In the genomic region with DNA sequence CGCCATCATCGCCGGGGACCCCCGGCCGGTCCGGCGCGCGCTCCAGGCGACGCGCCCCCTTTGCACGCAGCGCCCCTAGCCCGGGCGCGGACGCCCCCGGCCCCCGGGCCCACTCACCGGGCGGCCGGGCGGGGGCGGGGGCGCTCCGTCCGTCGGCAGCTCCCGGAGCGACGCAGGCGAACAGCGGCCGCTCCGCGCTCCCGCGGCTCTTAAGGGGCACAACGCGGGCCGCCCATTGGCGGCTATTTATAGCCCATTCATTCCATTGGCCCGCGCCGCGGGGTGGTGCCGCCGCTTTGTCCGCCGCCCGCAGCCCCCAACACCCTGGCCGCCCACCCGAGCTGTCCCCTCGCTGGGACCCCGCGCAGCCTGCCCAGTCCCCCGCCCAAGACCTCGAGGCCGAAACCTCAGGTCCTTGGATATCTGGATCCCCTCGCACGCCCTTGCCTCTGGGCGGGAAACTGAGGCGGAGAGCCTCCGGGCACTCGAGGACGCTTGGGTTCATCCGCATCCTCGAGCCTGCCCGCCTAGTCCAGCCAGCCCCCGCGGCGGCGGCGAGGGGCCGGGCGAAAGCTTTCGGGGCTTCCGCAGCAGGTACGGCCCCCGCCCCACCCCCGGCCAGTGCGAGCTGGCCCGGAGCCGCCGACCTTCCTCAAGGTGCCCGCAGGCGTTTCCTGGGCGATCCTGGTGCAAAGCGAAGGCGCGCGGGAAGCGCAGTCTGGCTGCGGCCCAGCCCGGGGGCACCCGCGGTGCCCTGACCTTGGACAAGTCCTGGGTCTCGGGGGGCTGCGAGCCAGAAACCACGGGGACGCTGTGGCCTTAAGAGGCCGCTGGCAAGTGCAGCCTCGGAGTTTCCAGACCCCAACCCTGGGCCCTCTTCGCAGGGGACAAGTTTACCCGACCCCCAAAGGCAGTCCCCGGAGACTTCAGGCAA, we compare ENCODE assay signal across 8 cellular contexts. TPM values are rescaled to one million over a fixed set of nuclear protein-coding genes. Genes with fewer than 3 reads are reported as not detected.
DNase-seq lines count a peak whose midpoint lies in the region; ATAC-seq, FAIRE-seq and TF ChIP-seq lines count a peak whose summit lies in the region.

A gene (minus strand): TSS at position 182 of the 934 bp plus-strand sequence. CDS start 337 bp downstream, outside the sequence.

- DNase-seq in AG08396 (ENCODE audit: low spot score) (peak; percentile 92), GM23338 (ENCODE audit: low spot score) (peak; percentile 92), NCI-H524 (lab: John Stamatoyannopoulos, UW) (peak; percentile 71 to 94), GM12878 (ENCODE audit: low read depth, low spot score) (no peak), iPS DF 6.9 (ENCODE audit: low read depth, low spot score) (no peak), renal cortical epithelial cell (ENCODE audit: low read depth) (peak; percentile 27)
- DNase-seq in effector CD8-positive, alpha-beta T cell (lab: John Stamatoyannopoulos, UW), result no peak

- no peak for TF ChIP-seq POLR2A in GM12878 (IDR thresholded peaks at IDR 0.05; ENCODE audit: low read depth, low read length)

- peaks cover 14% of the 10 kb centered on the region for H3K4me1 ChIP-seq in GM23338 (ENCODE audit: insufficient read depth)
- H3K4me1 ChIP-seq in GM12878 (ENCODE audit: control insufficient read depth, insufficient read depth, low read length), result peaks cover 40% of the 10 kb centered on the region
- peaks cover 10% of the 10 kb centered on the region; the same call in 1 of the 2 replicates for H3K4me1 ChIP-seq in iPS DF 6.9 (ENCODE audit: control insufficient read depth, insufficient read depth, low read length)

- H3K27me3 Mint-ChIP-seq in GM23338 (ENCODE audit: insufficient read depth, low read depth, poor library complexity), result peaks cover 36% of the 10 kb centered on the region

- no peak for FAIRE-seq in GM12878 (lab: Jason Lieb, UNC)

- POLR2A ChIA-PET in GM12878 (lab: Charles Lee), result no interaction called here

- H3K36me3 Mint-ChIP-seq in GM23338 (ENCODE audit: low read depth), result peaks cover 14% of the 10 kb centered on the region

- TF ChIP-seq CTCF in GM23338 (conservative IDR thresholded peaks at IDR 0.05; ENCODE audit: low read depth in 2 of 2), result no peak
- no peak for TF ChIP-seq CTCF in GM12878 (IDR thresholded peaks at IDR 0.05 in 2 of 3, conservative IDR thresholded peaks at IDR 0.05 in 1 of 3; ENCODE audit: control insufficient read depth in 2 of 3, extremely low read depth in 1 of 3, insufficient read depth in 1 of 3, low read depth in 3 of 3, low read length in 3 of 3)

- H3K4me3 Mint-ChIP-seq in GM23338, result peak within 1 kb of the TSS; percentile 79

- H4K20me1 ChIP-seq in GM23338 (replicated peaks; ENCODE audit: insufficient read depth), result peaks cover 11% of the 10 kb centered on the region
- no peaks in the 10 kb centered on the region for H4K20me1 ChIP-seq in GM12878 (ENCODE audit: control insufficient read depth, insufficient read depth)

- SMC1A ChIA-PET in GM12878 (lab: Charles Lee; ENCODE audit: uncharacterized antibody, unreplicated experiment), result no interaction called here

- no peaks in the 10 kb centered on the region for H3K9me2 ChIP-seq in GM23338 (ENCODE audit: insufficient read depth)

- H3K79me2 ChIP-seq in GM23338 (replicated peaks; ENCODE audit: insufficient read depth) (no peaks in the 10 kb centered on the region), GM12878 (ENCODE audit: control insufficient read depth, insufficient read depth, low read length) (no peaks in the 10 kb centered on the region; the same call in 1 of the 2 replicates)

- H3K27ac ChIP-seq in GM23338 (ENCODE audit: low read depth) (no peak within 1 kb of the TSS), GM12878 (ENCODE audit: control insufficient read depth, insufficient read depth) (no peak within 1 kb of the TSS), iPS DF 6.9 (ENCODE audit: low read length) (no peak within 1 kb of the TSS)

- BruUV-seq in GM12878 (replicated peaks; lab: Mats Ljungman, UMichigan), result no TSS peak

- in situ Hi-C loops in GM12878 (cut with MboI), result no loop called here

- RAD21 ChIA-PET in GM12878 (lab: Charles Lee; ENCODE audit: unreplicated experiment), result interaction anchor here (0.7 to 1.4 kb wide), 2 partner anchors 24 to 29 kb away, joined by 3 to 5 read pairs; no protein-coding TSS in a partner anchor

- intact Hi-C loops in GM12878 (cut with micrococcal nuclease; ENCODE audit: unreplicated experiment), result no loop called here

- ATAC-seq in GM23338 (peak; percentile 8), GM12878 (no peak), GM19463 (IDR thresholded peaks at IDR 0.05; ENCODE audit: unreplicated experiment) (no peak)

- H3K4me2 ChIP-seq in GM23338 (peak within 1 kb of the TSS; percentile 94), GM12878 (ENCODE audit: control insufficient read depth, insufficient read depth) (peak within 1 kb of the TSS; percentile 97)

- no peak within 1 kb of the TSS for H3K9ac ChIP-seq in GM12878 (ENCODE audit: control insufficient read depth, insufficient read depth, low read length)

- H3K36me3 ChIP-seq in GM23338 (ENCODE audit: insufficient read depth), result no peaks in the 10 kb centered on the region; the same call in 1 of the 2 replicates
- H3K36me3 ChIP-seq in GM12878 (ENCODE audit: control insufficient read depth in 2 of 2, insufficient read depth in 2 of 2, low read length in 1 of 2), result no peaks in the 10 kb centered on the region
- peaks cover 20% of the 10 kb centered on the region for H3K36me3 ChIP-seq in iPS DF 6.9 (ENCODE audit: control insufficient read depth, insufficient read depth, low read length)

- H3K4me3 ChIP-seq in GM23338 (peak within 1 kb of the TSS; percentile 90), GM12878 (peak within 1 kb of the TSS; percentile 66), iPS DF 6.9 (ENCODE audit: low read length) (peak within 1 kb of the TSS; percentile 91)

- H3K27me3 ChIP-seq in GM23338 (ENCODE audit: insufficient read depth) (peaks cover 22% of the 10 kb centered on the region), GM12878 (replicated peaks in 1 of 2; ENCODE audit: control insufficient read depth in 2 of 2, insufficient read depth in 2 of 2, low read length in 1 of 2) (peaks cover 2% of the 10 kb centered on the region in 2 experiments; a peak in 2 of 4 replicates), iPS DF 6.9 (ENCODE audit: control insufficient read depth, insufficient read depth, low read length) (peaks cover 4% of the 10 kb centered on the region; the same call in 1 of the 2 replicates)

- H3K4me1 Mint-ChIP-seq in GM23338, result peaks cover 24% of the 10 kb centered on the region

- H2AFZ ChIP-seq in GM23338 (peak within 1 kb of the TSS; percentile 85), GM12878 (ENCODE audit: control insufficient read depth, low read depth, low read length) (no peak within 1 kb of the TSS)

- H3K27ac Mint-ChIP-seq in GM23338, result no peak within 1 kb of the TSS

- no peaks in the 10 kb centered on the region; the same call in 2 of the 3 replicates for H3K9me3 ChIP-seq in GM12878 (replicated peaks; ENCODE audit: control insufficient read depth, insufficient read depth, low read length)
- H3K9me3 ChIP-seq in iPS DF 6.9 (ENCODE audit: control insufficient read depth, insufficient read depth, low read length), result no peaks in the 10 kb centered on the region

- CTCF ChIA-PET in GM12878 (lab: Yijun Ruan, JAX), result no interaction called here

- peaks cover 4% of the 10 kb centered on the region; the same call in 1 of the 3 replicates for H3K9me3 Mint-ChIP-seq in GM23338

- WGBS in GM12878 (ENCODE audit: insufficient coverage, insufficient replicate concordance, low lambda C conversion rate, missing lambda C conversion rate), result 21% methylated on average over 64 of the region's 107 CpGs
- WGBS in iPS DF 6.9 (ENCODE audit: insufficient coverage, insufficient read length), result no CpG with 5 or more reads among the region's 107 CpGs

- no peak for TF ChIP-seq RAD21 in GM12878 (IDR thresholded peaks at IDR 0.05; ENCODE audit: insufficient read depth, low read depth, low read length)

- no peak for TF ChIP-seq EP300 in GM12878 (IDR thresholded peaks at IDR 0.05; ENCODE audit: borderline replicate concordance in 1 of 2, control insufficient read depth in 1 of 2, low read depth in 2 of 2, low read length in 2 of 2)

- H3F3A ChIP-seq in GM23338 (replicated peaks; ENCODE audit: low read depth), result peaks cover 21% of the 10 kb centered on the region

TF ChIP-seq in GM23338, 12 proteins besides CTCF, POLR2A, EP300 and RAD21 (continues in another document):
- no peak for TF ChIP-seq ZNF114 (CRISPR knock-in tag; IDR thresholded peaks at IDR 0.05)

TF ChIP-seq in GM12878, 131 proteins besides CTCF, POLR2A, EP300 and RAD21:
- TF ChIP-seq SUZ12 (IDR thresholded peaks at IDR 0.05; ENCODE audit: unreplicated experiment) (peak; percentile 61), CBX3 (IDR thresholded peaks at IDR 0.05; ENCODE audit: borderline replicate concordance, low read depth) (no peak), TCF12 (IDR thresholded peaks at IDR 0.05; ENCODE audit: low read depth, low read length) (0 out of 2 replicates have a peak, but pooled peaks have one; percentile 7)

RNA-seq across cellular contexts. Expression of the gene that starts here (rescaled TPM):
- total RNA-seq in GM23338 (2014; rRNA removed; shearing (Covaris generic)), result 504 and 604 TPM in 2 replicates
- 846 and 852 TPM in 2 replicates for polyA plus RNA-seq in GM23338 (2016; fragmentation: Nextera tagmentation; extraction: Ambion mirVana)
- total RNA-seq in GM12878 (2013; cell fraction: nucleolus; rRNA removed), result 5.2 and 8.1 TPM in 2 replicates
- 2.0 and 5.2 TPM in 2 replicates for total RNA-seq in GM12878 (2014; rRNA removed)
- 0.37 and 0.40 TPM in 2 replicates for total RNA-seq in GM12878 (2014; rRNA removed; fragmentation: Illumina TruSeq; extraction: Trizol)
- 3.6 and 5.5 TPM in 2 replicates for total RNA-seq in GM12878 (2021)
- polyA plus RNA-seq in GM12878 (2011; ENCODE audit: low read depth), result 4.6 TPM
- 4.9 and 6.1 TPM in 2 replicates for polyA plus RNA-seq in GM12878 (2011; rRNA removed)
- 8.2 and 14.3 TPM in 2 replicates for polyA plus RNA-seq in GM12878 (2011; cell fraction: cytosol; rRNA removed)
- polyA plus RNA-seq in GM12878 (2011; cell fraction: nucleus; rRNA removed), result 21.1 and 21.6 TPM in 2 replicates
- 8.6 and 8.9 TPM in 2 replicates for polyA plus RNA-seq in GM12878 (2012)
- 0.46 TPM in 1 of 2 replicates, not detected in the other for polyA plus RNA-seq in GM12878 (2014; fragmentation: Illumina TruSeq; extraction: Trizol)
- under 1 TPM; 0.48 to 0.90 TPM for polyA plus RNA-seq in GM12878 (2014; fragmentation: Nextera tagmentation; extraction: Ambion mirVana)
- polyA plus RNA-seq in GM12878 (2014; rRNA removed), result 2.8 and 9.0 TPM in 2 replicates
- 1 to 10 TPM; 2.6 to 3.3 TPM for polyA plus RNA-seq in GM12878 (2016; fragmentation: Nextera tagmentation; extraction: Ambion mirVana)
- polyA minus RNA-seq in GM12878 (2011; rRNA and poly(A)+ RNA removed), result 2.3 and 12.2 TPM in 2 replicates
- polyA minus RNA-seq in GM12878 (2011; cell fraction: cytosol; rRNA and poly(A)+ RNA removed), result 5.2 and 7.7 TPM in 2 replicates
- 1.7 and 4.3 TPM in 2 replicates for polyA minus RNA-seq in GM12878 (2011; cell fraction: nucleus; rRNA and poly(A)+ RNA removed)
- total RNA-seq in renal cortical epithelial cell, result 125 and 340 TPM in 2 replicates

Comparison
In these comparisons a context has a peak if more than half of its experiments do, and no peak if none do; other contexts are left out.
1. RNA of the gene that starts here (total RNA-seq): 504 to 604 TPM in GM23338 and 125 to 340 TPM in renal cortical epithelial cell; 0.37 to 8.1 TPM in GM12878; every median in the first group is over 10 times any median in the second.
2. RNA of the gene that starts here (polyA plus RNA-seq): 846 to 852 TPM in GM23338; 0.46 to 21.6 TPM in GM12878; every median in the first group is over 10 times any median in the second.
3. DNase-seq: peak in AG08396 (single experiment), GM23338 (single experiment), NCI-H524 (2 of 2) and renal cortical epithelial cell (single experiment); none in GM12878 (single experiment), iPS DF 6.9 (single experiment) and effector CD8-positive, alpha-beta T cell (single experiment).
4. Peak in every context shown above with its lines, with median percentiles within 50 percentile points of each other: H3K4me3 ChIP-seq.